ENCODE assay signal across 28 cellular contexts in genomic region chr20:58646703-58647102, GRCh38. TPM values are rescaled to one million over a fixed set of nuclear protein-coding genes. Genes with fewer than 3 reads are reported as not detected.
A peak's percentile ranks its signal among the peaks of the same experiment; 100 is the strongest.
DNase-seq lines count a peak whose midpoint lies in the region; ATAC-seq, FAIRE-seq and TF ChIP-seq lines count a peak whose summit lies in the region.
"Had no signal": no experiment of that assay in that cellular context is flagged by ENCODE, and none has a peak within 500 bp of the region (broad histone marks: within the 10 kb centered on the region; RNA-seq: fewer than 3 reads in every experiment).

No MANE protein-coding gene starts in this region.

- no peaks in the 10 kb centered on the region for H3K9me3 ChIP-seq in H1 (ENCODE audit: insufficient read depth in 2 of 2, low read depth in 1 of 2, low read length in 1 of 2)
- H3K9me3 ChIP-seq: HAP-1, MG63, Peyer's patch, upper lobe of left lung had no signal

- no peak overlapping the region for H4K5ac ChIP-seq in H1 (ENCODE audit: insufficient read length, low read depth, low read length)

- H3K23me2 ChIP-seq in H1 (ENCODE audit: low read depth, low read length), result peaks cover 12% of the 10 kb centered on the region; the same call in 1 of the 2 replicates

- H3K4me3 ChIP-seq in H1 (ENCODE audit: extremely low read depth in 1 of 4, insufficient read depth in 2 of 4, low read depth in 3 of 4, low read length in 4 of 4), result no peak overlapping the region
- H3K4me3 ChIP-seq: HAP-1, MG63, Peyer's patch, upper lobe of left lung had no signal

- no peak overlapping the region for H3K23ac ChIP-seq in H1 (ENCODE audit: insufficient read length)

- H3K79me1 ChIP-seq in H1 (ENCODE audit: low read depth, low read length), result no peaks in the 10 kb centered on the region

- no peak for FAIRE-seq in H1 (lab: Jason Lieb, UNC)
- FAIRE-seq: GM18507 had no signal

- H3K4me3 Mint-ChIP-seq in activated naive CD8-positive, alpha-beta T cell treated with anti-CD3 and anti-CD28 coated beads, Interleukin-2, amount 10 ng/mL, durations not matched to agents 7 days and 5 days, result peak overlapping the region; percentile 10
- H3K4me3 Mint-ChIP-seq in activated naive CD8-positive, alpha-beta T cell treated with anti-CD3 and anti-CD28 coated beads for 36 hours, result no peak overlapping the region
- H3K4me3 Mint-ChIP-seq in nephron progenitor cell, result peak overlapping the region; percentile 58
- H3K4me3 Mint-ChIP-seq: activated T-cell treated with anti-CD3 and anti-CD28 coated beads, Interleukin-2, amount 50 U/mL, for 24 hours; CD8-positive, alpha-beta T cell; stimulated activated effector memory CD8-positive, alpha-beta T cell treated with anti-CD3 and anti-CD28 coated beads, Interleukin-12 subunit alpha, Interleukin-12 subunit beta, amount 100 ng/mL, for 72 hours had no signal

- no peaks in the 10 kb centered on the region for H3K36me3 ChIP-seq in H1 (ENCODE audit: control insufficient read depth in 2 of 4, insufficient read depth in 4 of 4, low read length in 3 of 4)
- H3K36me3 ChIP-seq: Peyer's patch, upper lobe of left lung had no signal

- no peak overlapping the region for H4K8ac ChIP-seq in H1 (ENCODE audit: extremely low read depth, insufficient read depth, low read length)

- WGBS in H1 (ENCODE audit: extremely low coverage in 1 of 2, insufficient coverage in 1 of 2, insufficient read length in 1 of 2, insufficient replicate concordance in 2 of 2, low coverage in 1 of 2, low lambda C conversion rate in 2 of 2, missing lambda C conversion rate in 1 of 2), 2 experiments, result 91% methylated on average over 4 of the region's 4 CpGs; no CpG with 5 or more reads in 1 of the 2 experiments

- POLR2A ChIA-PET in activated naive CD8-positive, alpha-beta T cell treated with anti-CD3 and anti-CD28 coated beads, Interleukin-2, amount 10 ng/mL, durations not matched to agents 7 days and 5 days (lab: Charles Lee), result no interaction called here
- POLR2A ChIA-PET in H1 (lab: Charles Lee; ENCODE audit: partially characterized antibody), result interaction anchor here (0.6 to 2.3 kb wide), 4 partner anchors 10 to 242 kb away, joined by 3 to 10 read pairs (median 6); no protein-coding TSS in a partner anchor

- no peak overlapping the region for H2BK120ac ChIP-seq in H1 (replicated peaks; ENCODE audit: low read depth, low read length)

- no peak overlapping the region for H3K4me2 ChIP-seq in H1 (ENCODE audit: insufficient read depth in 1 of 2, low read depth in 2 of 2, low read length in 2 of 2)

- H3K27me3 ChIP-seq in H1 (replicated peaks in 1 of 4; ENCODE audit: control insufficient read depth in 3 of 4, extremely low read depth in 1 of 4, insufficient read depth in 3 of 4, low read length in 3 of 4), result peaks cover 0 to 3% (median 0%) of the 10 kb centered on the region in 4 experiments; a peak in 2 of 7 replicates
- H3K27me3 ChIP-seq: MG63, Peyer's patch, upper lobe of left lung had no signal

- peak overlapping the region; percentile 75; the same call in 1 of the 2 replicates for H2BK12ac ChIP-seq in H1 (ENCODE audit: low read depth, low read length)

- TF ChIP-seq CTCF in H1 (IDR thresholded peaks at IDR 0.05; ENCODE audit: control extremely low read depth in 1 of 3, insufficient read depth in 1 of 3, low read depth in 1 of 3, low read length in 3 of 3) (no peak), nephron progenitor cell (IDR thresholded peaks at IDR 0.05) (no peak)

- no peak for TF ChIP-seq EP300 in H1 (IDR thresholded peaks at IDR 0.05; ENCODE audit: borderline replicate concordance in 1 of 2, low read depth in 2 of 2, low read length in 2 of 2)

- no peak overlapping the region for H3K14ac ChIP-seq in H1 (ENCODE audit: insufficient read length)

- no peak overlapping the region for H3K56ac ChIP-seq in H1 (replicated peaks; ENCODE audit: insufficient read length, low read depth, low read length)

- TF ChIP-seq POLR2A in H1 (IDR thresholded peaks at IDR 0.05; ENCODE audit: control extremely low read depth in 1 of 2, low read depth in 2 of 2, low read length in 2 of 2), result no peak

- peaks cover 6% of the 10 kb centered on the region for H3K36me3 Mint-ChIP-seq in activated naive CD8-positive, alpha-beta T cell treated with anti-CD3 and anti-CD28 coated beads, Interleukin-2, amount 10 ng/mL, durations not matched to agents 7 days and 5 days
- peaks cover 8% of the 10 kb centered on the region for H3K36me3 Mint-ChIP-seq in activated naive CD8-positive, alpha-beta T cell treated with anti-CD3 and anti-CD28 coated beads for 36 hours
- H3K36me3 Mint-ChIP-seq in nephron progenitor cell (ENCODE audit: low read depth), result no peaks in the 10 kb centered on the region
- H3K36me3 Mint-ChIP-seq: naive B cell had no signal

- no peak for TF ChIP-seq RAD21 in H1 (IDR thresholded peaks at IDR 0.05 in 1 of 2, conservative IDR thresholded peaks at IDR 0.05 in 1 of 2; ENCODE audit: low read depth in 2 of 2, low read length in 2 of 2)

- H2BK5ac ChIP-seq in H1 (ENCODE audit: low read depth, low read length), result no peak overlapping the region

- H3K4ac ChIP-seq in H1 (replicated peaks; ENCODE audit: insufficient read length, low read depth, low read length), result no peak overlapping the region

- no peaks in the 10 kb centered on the region for H3K9me3 Mint-ChIP-seq in activated naive CD8-positive, alpha-beta T cell treated with anti-CD3 and anti-CD28 coated beads, Interleukin-2, amount 10 ng/mL, durations not matched to agents 7 days and 5 days
- H3K9me3 Mint-ChIP-seq in activated naive CD8-positive, alpha-beta T cell treated with anti-CD3 and anti-CD28 coated beads for 36 hours, result no peaks in the 10 kb centered on the region
- peaks cover 5% of the 10 kb centered on the region for H3K9me3 Mint-ChIP-seq in nephron progenitor cell
- H3K9me3 Mint-ChIP-seq: activated T-cell treated with anti-CD3 and anti-CD28 coated beads, Interleukin-2, amount 50 U/mL, for 24 hours; CD8-positive, alpha-beta T cell; naive B cell; stimulated activated effector memory CD8-positive, alpha-beta T cell treated with anti-CD3 and anti-CD28 coated beads, Interleukin-12 subunit alpha, Interleukin-12 subunit beta, amount 100 ng/mL, for 72 hours had no signal

- peaks cover 7% of the 10 kb centered on the region for H3K27me3 Mint-ChIP-seq in activated naive CD8-positive, alpha-beta T cell treated with anti-CD3 and anti-CD28 coated beads, Interleukin-2, amount 10 ng/mL, durations not matched to agents 7 days and 5 days
- H3K27me3 Mint-ChIP-seq in activated naive CD8-positive, alpha-beta T cell treated with anti-CD3 and anti-CD28 coated beads for 36 hours, result no peaks in the 10 kb centered on the region
- H3K27me3 Mint-ChIP-seq in nephron progenitor cell (ENCODE audit: low read depth, poor library complexity), result peaks cover 32% of the 10 kb centered on the region
- H3K27me3 Mint-ChIP-seq: activated T-cell treated with anti-CD3 and anti-CD28 coated beads, Interleukin-2, amount 50 U/mL, for 24 hours had no signal

- peak; percentile 13 for DNase-seq in activated naive CD8-positive, alpha-beta T cell treated with anti-CD3 and anti-CD28 coated beads, Interleukin-2, amount 10 ng/mL, durations not matched to agents 7 days and 5 days
- no peak for DNase-seq in activated naive CD8-positive, alpha-beta T cell treated with anti-CD3 and anti-CD28 coated beads for 36 hours
- DNase-seq in H1 (ENCODE audit: low read depth in 1 of 2, low spot score in 2 of 2) (peak in 1 of 2 experiments; percentile 23), nephron progenitor cell (no peak), NCI-H774 (lab: John Stamatoyannopoulos, UW) (no peak), CD1c-positive myeloid dendritic cell (ENCODE audit: extremely low spot score) (no peak)
- DNase-seq: activated CD4-positive, alpha-beta T cell treated with anti-CD3 and anti-CD28 coated beads for 4 hours; activated gamma-delta T cell; activated T-cell treated with anti-CD3 and anti-CD28 coated beads, Interleukin-2, amount 50 U/mL, for 24 hours; CD8-positive, alpha-beta T cell; central memory CD4-positive, alpha-beta T cell; KG1; left ventricle myocardium superior; MG63; naive B cell; NCI-H1105; NCI-H2029; NCI-H524; SHP77 treated with DMSO at 0.1 percent for 48 hours; stimulated activated CD4-positive, alpha-beta T cell treated with anti-CD3 and anti-CD28 coated beads, Interleukin-4, amount 100 ng/mL, for 4 hours; SW 1271; T-helper 9 cell; upper lobe of left lung had no signal

- no peak overlapping the region for H4K91ac ChIP-seq in H1 (replicated peaks; ENCODE audit: insufficient read length, low read length)

- no peak overlapping the region for H2BK15ac ChIP-seq in H1 (ENCODE audit: low read length)

- H4K20me1 ChIP-seq in H1 (replicated peaks in 1 of 2; ENCODE audit: control insufficient read depth in 1 of 2, insufficient read depth in 2 of 2, low read length in 2 of 2), result no peaks in the 10 kb centered on the region

- no peak overlapping the region for H3K27ac Mint-ChIP-seq in activated naive CD8-positive, alpha-beta T cell treated with anti-CD3 and anti-CD28 coated beads, Interleukin-2, amount 10 ng/mL, durations not matched to agents 7 days and 5 days
- no peak overlapping the region for H3K27ac Mint-ChIP-seq in activated naive CD8-positive, alpha-beta T cell treated with anti-CD3 and anti-CD28 coated beads for 36 hours
- H3K27ac Mint-ChIP-seq in nephron progenitor cell, result no peak overlapping the region
- H3K27ac Mint-ChIP-seq: activated T-cell treated with anti-CD3 and anti-CD28 coated beads, Interleukin-2, amount 50 U/mL, for 24 hours; CD8-positive, alpha-beta T cell; stimulated activated effector memory CD8-positive, alpha-beta T cell treated with anti-CD3 and anti-CD28 coated beads, Interleukin-12 subunit alpha, Interleukin-12 subunit beta, amount 100 ng/mL, for 72 hours had no signal

- H3K4me1 Mint-ChIP-seq in activated naive CD8-positive, alpha-beta T cell treated with anti-CD3 and anti-CD28 coated beads, Interleukin-2, amount 10 ng/mL, durations not matched to agents 7 days and 5 days, result peaks cover 3% of the 10 kb centered on the region
- H3K4me1 Mint-ChIP-seq in activated naive CD8-positive, alpha-beta T cell treated with anti-CD3 and anti-CD28 coated beads for 36 hours, result peaks cover 8% of the 10 kb centered on the region
- H3K4me1 Mint-ChIP-seq in nephron progenitor cell, result peaks cover 49% of the 10 kb centered on the region

- H3K4me1 ChIP-seq in H1 (replicated peaks in 1 of 4; ENCODE audit: control insufficient read depth in 3 of 4, insufficient read depth in 4 of 4, low read length in 3 of 4), result peaks cover 0 to 4% (median 2%) of the 10 kb centered on the region in 4 experiments; a peak in 4 of 7 replicates
- H3K4me1 ChIP-seq: HAP-1 had no signal

- no peak overlapping the region for H2BK20ac ChIP-seq in H1 (ENCODE audit: low read length)

- H2AK5ac ChIP-seq in H1 (ENCODE audit: low read depth, low read length), result peak overlapping the region; percentile 75; the same call in 1 of the 2 replicates

- no peak overlapping the region for H3K27ac ChIP-seq in H1 (ENCODE audit: low read depth, low read length)
- H3K27ac ChIP-seq: upper lobe of left lung had no signal

- CTCF ChIA-PET in H1 (lab: Charles Lee; ENCODE audit: partially characterized antibody), result interaction anchor here (0.6 to 7.7 kb wide), 13 partner anchors 10 to 280 kb away, joined by 3 to 57 read pairs (median 4); no protein-coding TSS in a partner anchor

- no peak overlapping the region for H3K9ac ChIP-seq in H1 (replicated peaks in 1 of 4; ENCODE audit: extremely low read depth in 1 of 4, low read depth in 3 of 4, low read length in 3 of 4)

- ATAC-seq in activated naive CD8-positive, alpha-beta T cell treated with anti-CD3 and anti-CD28 coated beads, Interleukin-2, amount 10 ng/mL, durations not matched to agents 7 days and 5 days (ENCODE audit: low read depth), result no peak
- ATAC-seq in HG02763 (IDR thresholded peaks at IDR 0.05; ENCODE audit: unreplicated experiment), result no peak
- ATAC-seq: CD8-positive, alpha-beta T cell; left ventricle myocardium superior; stimulated activated effector memory CD8-positive, alpha-beta T cell treated with anti-CD3 and anti-CD28 coated beads, Interleukin-12 subunit alpha, Interleukin-12 subunit beta, amount 100 ng/mL, for 72 hours had no signal

- no peak overlapping the region for H3K18ac ChIP-seq in H1 (ENCODE audit: extremely low read depth, low read length)

- no peak overlapping the region for H2AFZ ChIP-seq in H1 (ENCODE audit: low read length)

- peaks cover 0 to 6% of the 10 kb centered on the region in 2 experiments; a peak in 2 of 4 replicates for H3K79me2 ChIP-seq in H1 (ENCODE audit: control insufficient read depth in 1 of 2, insufficient read depth in 2 of 2, low read length in 2 of 2)

RNA-seq across cellular contexts. Expression of gene STX16, which starts 4.4 kb away (rescaled TPM):
- total RNA-seq in activated naive CD8-positive, alpha-beta T cell treated with anti-CD3 and anti-CD28 coated beads, Interleukin-2, amount 10 ng/mL, durations not matched to agents 7 days and 5 days, result 100 to 1,000 TPM; 190 to 195 TPM
- 10 to 100 TPM; 84.0 to 93.5 TPM for total RNA-seq in activated naive CD8-positive, alpha-beta T cell treated with anti-CD3 and anti-CD28 coated beads for 36 hours
- 61.6 and 64.4 TPM in 2 replicates for total RNA-seq in H1 (2021; fragmentation: NEBNext Ultra II Directional; extraction: Animal tissue kit (Norgen Biotek cat#: 25700))
- polyA plus RNA-seq in H1 (2011; rRNA removed), result 45.2 and 45.3 TPM in 2 replicates
- polyA plus RNA-seq in H1 (2011; cell fraction: cytosol; rRNA removed), result 87.2 TPM
- polyA plus RNA-seq in H1 (2011; cell fraction: nucleus; rRNA removed), result 65.1 TPM
- 67.7 to 88.0 TPM (median 78.0 TPM) in 4 replicates for polyA plus RNA-seq in H1 (2012, experiment 1 of 2)
- 9.0 TPM for polyA plus RNA-seq in H1 (2012, experiment 2 of 2)
- 60.8 TPM for polyA plus RNA-seq in H1 (2013, experiment 1 of 2)
- 50.5 TPM for polyA plus RNA-seq in H1 (2013, experiment 2 of 2)
- 45.0 and 48.5 TPM in 2 replicates for polyA minus RNA-seq in H1 (2011; rRNA and poly(A)+ RNA removed)
- polyA minus RNA-seq in H1 (2011; cell fraction: cytosol; rRNA and poly(A)+ RNA removed), result 32.7 TPM
- 46.7 TPM for polyA minus RNA-seq in H1 (2011; cell fraction: nucleus; rRNA and poly(A)+ RNA removed)

RNA-seq across cellular contexts. Expression of gene NPEPL1, which starts 45.9 kb away (rescaled TPM):
- 10 to 100 TPM; 37.8 to 41.3 TPM for total RNA-seq in activated naive CD8-positive, alpha-beta T cell treated with anti-CD3 and anti-CD28 coated beads, Interleukin-2, amount 10 ng/mL, durations not matched to agents 7 days and 5 days
- 10 to 100 TPM; 13.7 to 15.2 TPM for total RNA-seq in activated naive CD8-positive, alpha-beta T cell treated with anti-CD3 and anti-CD28 coated beads for 36 hours
- total RNA-seq in H1 (2021; fragmentation: NEBNext Ultra II Directional; extraction: Animal tissue kit (Norgen Biotek cat#: 25700)), result 26.7 and 26.8 TPM in 2 replicates
- 12.4 and 26.3 TPM in 2 replicates for polyA plus RNA-seq in H1 (2011; rRNA removed)
- 20.2 TPM for polyA plus RNA-seq in H1 (2011; cell fraction: cytosol; rRNA removed)
- 166 TPM for polyA plus RNA-seq in H1 (2011; cell fraction: nucleus; rRNA removed)
- 30.4 to 43.7 TPM (median 40.6 TPM) in 4 replicates for polyA plus RNA-seq in H1 (2012, experiment 1 of 2)
- 20.7 TPM for polyA plus RNA-seq in H1 (2012, experiment 2 of 2)
- 16.9 TPM for polyA plus RNA-seq in H1 (2013, experiment 1 of 2)
- polyA plus RNA-seq in H1 (2013, experiment 2 of 2), result 14.3 TPM
- polyA minus RNA-seq in H1 (2011; rRNA and poly(A)+ RNA removed), result 7.0 and 9.4 TPM in 2 replicates
- 9.7 TPM for polyA minus RNA-seq in H1 (2011; cell fraction: cytosol; rRNA and poly(A)+ RNA removed)
- polyA minus RNA-seq in H1 (2011; cell fraction: nucleus; rRNA and poly(A)+ RNA removed), result 37.9 TPM
